8 cellular contexts compared by ENCODE assay signal in the genomic region with DNA sequence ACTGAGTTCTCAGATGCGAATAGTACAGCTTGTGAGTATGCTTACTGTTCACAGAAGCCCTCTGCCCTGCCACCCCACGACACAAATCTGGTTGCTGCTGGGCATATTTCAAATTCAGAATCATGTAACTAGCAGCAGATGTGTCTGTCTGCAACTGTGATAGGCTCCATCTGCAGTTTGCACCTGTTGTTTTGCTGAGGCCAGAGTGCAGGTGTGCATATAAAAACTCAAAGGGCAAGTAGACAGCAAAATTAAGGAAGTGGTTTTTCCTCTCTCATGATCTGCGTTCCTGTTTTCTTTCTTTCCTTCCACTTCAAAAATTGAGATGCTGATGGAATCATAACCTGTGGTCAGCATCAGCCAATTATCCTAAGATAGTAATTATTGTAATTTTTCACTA.
A peak's percentile ranks its signal among the peaks of the same experiment; 100 is the strongest.
DNase-seq lines count a peak whose midpoint lies in the region; ATAC-seq and TF ChIP-seq lines count a peak whose summit lies in the region.

No MANE protein-coding gene starts in this region.

- no peaks in the 10 kb centered on the region for H3K4me1 ChIP-seq in vagina

- no peak for TF ChIP-seq POLR2A in vagina (IDR thresholded peaks at IDR 0.05)

- no peaks in the 10 kb centered on the region for H3K27me3 ChIP-seq in vagina

- intact Hi-C loops in vagina (cut with DNase I) (no loop called here), sciatic nerve (cut with DNase I) (no loop called here)

- TF ChIP-seq CTCF in vagina (IDR thresholded peaks at IDR 0.05): no peak

- peak; percentile 78 for ATAC-seq in GM18502 (IDR thresholded peaks at IDR 0.05; ENCODE audit: poor library complexity, unreplicated experiment)
- ATAC-seq in GM21786 (IDR thresholded peaks at IDR 0.05; ENCODE audit: unreplicated experiment): peak; percentile 82
- no peak for ATAC-seq in sciatic nerve

- DNase-seq in NAMALWA (ENCODE audit: low spot score) (peak; percentile 96), RPMI8226 (peak; percentile 90), vagina (ENCODE audit: extremely low spot score in 2 of 2) (no peak), sciatic nerve (ENCODE audit: low spot score) (no peak)
- DNase-seq in stimulated activated CD8-positive, alpha-beta memory T cell treated with anti-CD3 and anti-CD28 coated beads, Interleukin-4, amount 100 ng/mL, for 48 hours: no peak
- DNase-seq in stimulated activated CD4-positive, alpha-beta T cell treated with anti-CD3 and anti-CD28 coated beads, Interleukin-12 subunit alpha, Interleukin-12 subunit beta, amount 100 ng/mL, for 4 hours: no peak

- H3K36me3 ChIP-seq in vagina: no peaks in the 10 kb centered on the region

- H3K27ac ChIP-seq in vagina: no peak overlapping the region

- H3K9me3 ChIP-seq in vagina: no peaks in the 10 kb centered on the region

- no peak overlapping the region for H3K4me3 ChIP-seq in vagina

Comparison
In these comparisons a context has a peak if more than half of its experiments do, and no peak if none do; other contexts are left out.
1. DNase-seq: peak in NAMALWA (single experiment) and RPMI8226 (single experiment); none in vagina (0 of 2), sciatic nerve (single experiment), stimulated activated CD8-positive, alpha-beta memory T cell treated with anti-CD3 and anti-CD28 coated beads, Interleukin-4, amount 100 ng/mL, for 48 hours (single experiment) and stimulated activated CD4-positive, alpha-beta T cell treated with anti-CD3 and anti-CD28 coated beads, Interleukin-12 subunit alpha, Interleukin-12 subunit beta, amount 100 ng/mL, for 4 hours (single experiment).